In genomic region chr20:46122516-46123481, GRCh38 we compare ENCODE assay signal across 23 cellular contexts. TPM values are rescaled to one million over a fixed set of nuclear protein-coding genes. Genes with fewer than 3 reads are reported as not detected.
DNase-seq lines count a peak whose midpoint lies in the region; ATAC-seq and TF ChIP-seq lines count a peak whose summit lies in the region.
"Had no signal": no experiment of that assay in that cellular context is flagged by ENCODE, and none has a peak within 500 bp of the region (broad histone marks: within the 10 kb centered on the region; RNA-seq: fewer than 3 reads in every experiment).

No MANE protein-coding gene starts in this region.

- no peak for ATAC-seq in HG03108 (IDR thresholded peaks at IDR 0.05; ENCODE audit: unreplicated experiment)
- no peak for ATAC-seq in GM18502 (IDR thresholded peaks at IDR 0.05; ENCODE audit: poor library complexity, unreplicated experiment)
- ATAC-seq: esophagus mucosa, lower lobe of right lung, T-helper 17 cell had no signal

- H3K4me1 ChIP-seq in BLaER1 (peaks cover 54% of the 10 kb centered on the region), mammary epithelial cell (ENCODE audit: insufficient read depth, low read length) (peaks cover 9% of the 10 kb centered on the region), parathyroid adenoma (peaks cover 39% of the 10 kb centered on the region)
- H3K4me1 ChIP-seq: prostate gland had no signal

- H3K36me3 ChIP-seq in BLaER1 (peaks cover 47% of the 10 kb centered on the region), H7 (replicated peaks; ENCODE audit: control insufficient read depth, insufficient read depth, low read length) (peaks cover 4% of the 10 kb centered on the region), mammary epithelial cell (ENCODE audit: insufficient read depth, low read length) (no peaks in the 10 kb centered on the region), parathyroid adenoma (ENCODE audit: control insufficient read depth, insufficient read depth, low read length) (no peaks in the 10 kb centered on the region)
- H3K36me3 ChIP-seq: thyroid gland had no signal

- H3K9me3 ChIP-seq in BLaER1 (no peaks in the 10 kb centered on the region), mammary epithelial cell (replicated peaks; ENCODE audit: insufficient read depth, low read length) (no peaks in the 10 kb centered on the region), parathyroid adenoma (ENCODE audit: control insufficient read depth, low read length) (no peaks in the 10 kb centered on the region)
- H3K9me3 ChIP-seq: lower lobe of right lung, prostate gland, thyroid gland had no signal

- H3K4me3 ChIP-seq in BLaER1 (no peak overlapping the region), H7 (ENCODE audit: insufficient read depth, low read depth, low read length) (no peak overlapping the region), mammary epithelial cell (replicated peaks in 1 of 3; ENCODE audit: insufficient read depth in 1 of 3, low read depth in 2 of 3, low read length in 3 of 3) (no peak overlapping the region), parathyroid adenoma (ENCODE audit: low read depth, low read length) (no peak overlapping the region)
- H3K4me3 ChIP-seq: lower lobe of right lung, prostate gland, thyroid gland had no signal

- H3K27ac ChIP-seq in BLaER1 (no peak overlapping the region), mammary epithelial cell (ENCODE audit: insufficient read depth, low read depth, low read length) (peak overlapping the region; percentile 13), parathyroid adenoma (peak overlapping the region; percentile 92), caudate nucleus (ENCODE audit: low read depth, low read length) (no peak overlapping the region)
- H3K27ac ChIP-seq: lower lobe of right lung, prostate gland, thyroid gland had no signal

- in situ Hi-C loops in mammary epithelial cell (cut with MboI; ENCODE audit: low sequenced_read_pairs in 2 of 2) = no loop called here

- intact Hi-C loops in mammary epithelial cell (cut with micrococcal nuclease) = no loop called here

- H2AFZ ChIP-seq in mammary epithelial cell (ENCODE audit: low read depth, low read length) (no peak overlapping the region), parathyroid adenoma (no peak overlapping the region)

- BruUV-seq in mammary epithelial cell (replicated peaks; lab: Mats Ljungman, UMichigan) = no TSS peak

- TF ChIP-seq CTCF in mammary epithelial cell (conservative IDR thresholded peaks at IDR 0.05 in 1 of 2, IDR thresholded peaks at IDR 0.05 in 1 of 2; ENCODE audit: extremely low read depth in 1 of 2, insufficient read depth in 1 of 2, low read depth in 1 of 2, low read length in 2 of 2) (no peak), parathyroid adenoma (IDR thresholded peaks at IDR 0.05) (no peak)

- dilution Hi-C loops in mammary epithelial cell (cut with HindIII; ENCODE audit: low sequenced_read_pairs) = no loop called here

- H3K4me2 ChIP-seq in BLaER1 = peak overlapping the region; percentile 34; the same call in 1 of the 2 replicates
- H3K4me2 ChIP-seq in mammary epithelial cell (ENCODE audit: insufficient read depth, low read depth, low read length) = no peak overlapping the region
- H3K4me2 ChIP-seq in parathyroid adenoma (ENCODE audit: low read length) = peak overlapping the region; percentile 1

- H3K79me2 ChIP-seq in mammary epithelial cell (ENCODE audit: insufficient read depth, low read length) (no peaks in the 10 kb centered on the region), parathyroid adenoma (peaks cover 6% of the 10 kb centered on the region)

- DNase-seq in H7 = peak; percentile 8
- DNase-seq in mammary epithelial cell = no peak
- no peak for DNase-seq in occipital lobe (lab: John Stamatoyannopoulos, UW)
- DNase-seq in caudate nucleus (lab: John Stamatoyannopoulos, UW) = no peak
- DNase-seq: activated CD4-positive, alpha-beta memory T cell treated with anti-CD3 and anti-CD28 coated beads, Interleukin-2, amount 10 ng/mL, durations not matched to agents 7 days and 5 days; activated CD4-positive, alpha-beta T cell treated with anti-CD3 and anti-CD28 coated beads for 1 hour; activated gamma-delta T cell treated with Interleukin-2 at 50 U/mL for 16 hours; effector CD8-positive, alpha-beta T cell; Karpas-422; lower lobe of right lung; NCI-H1436; NCI-H748 treated with DMSO at 0.1 percent for 48 hours; nephron progenitor cell; RPMI8226; stimulated activated CD4-positive, alpha-beta T cell treated with anti-CD3 and anti-CD28 coated beads, Interleukin-15, amount 100 ng/mL, for 24 hours; T-helper 17 cell; thyroid gland had no signal

- 82% methylated on average over 14 of the region's 15 CpGs for WGBS in mammary epithelial cell (ENCODE audit: low coverage, missing lambda C conversion rate)

- H4K20me1 ChIP-seq in BLaER1 = peaks cover 52% of the 10 kb centered on the region
- no peaks in the 10 kb centered on the region for H4K20me1 ChIP-seq in mammary epithelial cell (ENCODE audit: insufficient read depth, low read length)

- CTCF ChIA-PET in mammary epithelial cell (lab: Charles Lee; ENCODE audit: low non-redundant PET) = no interaction called here

- H3K27me3 ChIP-seq in BLaER1 (no peaks in the 10 kb centered on the region), H7 (ENCODE audit: control insufficient read depth, insufficient read depth, low read length) (peaks cover under 1% of the 10 kb centered on the region; the same call in 1 of the 2 replicates), mammary epithelial cell (ENCODE audit: insufficient read depth, low read length) (no peaks in the 10 kb centered on the region), parathyroid adenoma (ENCODE audit: control insufficient read depth, insufficient read depth, low read length) (no peaks in the 10 kb centered on the region)
- H3K27me3 ChIP-seq: thyroid gland had no signal

- H3K9ac ChIP-seq in BLaER1 = no peak overlapping the region
- no peak overlapping the region for H3K9ac ChIP-seq in mammary epithelial cell (ENCODE audit: insufficient read depth, low read length)
- no peak overlapping the region for H3K9ac ChIP-seq in parathyroid adenoma

RNA-seq across cellular contexts. Expression of gene CD40, which starts 4.7 kb away (rescaled TPM):
- total RNA-seq in H7 (2014; rRNA removed; shearing (Covaris generic)) = 8.2 and 8.8 TPM in 2 replicates
- total RNA-seq in mammary epithelial cell (1 to 10 TPM in 1 of 2 donors, not detected in 1; 3.2 TPM), occipital lobe (0.62 TPM)
- 14.9 TPM for polyA plus RNA-seq in mammary epithelial cell
- polyA minus RNA-seq in mammary epithelial cell = 0.31 TPM

RNA-seq across cellular contexts. Expression of gene NCOA5, which starts 33.0 kb away (rescaled TPM):
- total RNA-seq in H7 (2014; rRNA removed; shearing (Covaris generic)) = 8.6 and 12.2 TPM in 2 replicates
- total RNA-seq in mammary epithelial cell = 10 to 100 TPM; 11.2 to 17.8 TPM
- polyA plus RNA-seq in mammary epithelial cell = 17.4 TPM
- 20.1 TPM for polyA minus RNA-seq in mammary epithelial cell
- total RNA-seq in occipital lobe = 20.4 TPM

Comparison
In these comparisons a context has a peak if more than half of its experiments do, and no peak if none do; other contexts are left out.
1. H3K27ac ChIP-seq: peak in mammary epithelial cell (single experiment) and parathyroid adenoma (single experiment); none in BLaER1 (single experiment) and caudate nucleus (single experiment).